Comparison of ENCODE assay signal across 8 cellular contexts in genomic region chrX:132480581-132481203, GRCh38. TPM values are rescaled to one million over a fixed set of nuclear protein-coding genes. Genes with fewer than 3 reads are reported as not detected.
A peak's percentile ranks its signal among the peaks of the same experiment; 100 is the strongest.
DNase-seq lines count a peak whose midpoint lies in the region; ATAC-seq, FAIRE-seq and TF ChIP-seq lines count a peak whose summit lies in the region.

No MANE protein-coding gene starts in this region.

- H3K4me2 ChIP-seq in mesenchymal stem cell (ENCODE audit: low read length, poor library complexity, severe bottlenecking) = no peak overlapping the region

- H2AK5ac ChIP-seq in mesenchymal stem cell (ENCODE audit: low read length, severe bottlenecking) = no peak overlapping the region

- no peak overlapping the region for H2BK15ac ChIP-seq in mesenchymal stem cell (ENCODE audit: low read depth, poor library complexity, severe bottlenecking)

- no peak overlapping the region for H2BK120ac ChIP-seq in mesenchymal stem cell (ENCODE audit: low read depth, low read length)

- no peak overlapping the region for H2AFZ ChIP-seq in mesenchymal stem cell (ENCODE audit: low read depth, low read length)

- peak; percentile 35; the same call in 1 of the 2 replicates for TF ChIP-seq POLR2A in GM12891 (IDR thresholded peaks at IDR 0.05; ENCODE audit: low read depth, low read length)
- no peak for TF ChIP-seq POLR2A in suprapubic skin (IDR thresholded peaks at IDR 0.05)

- H3K9me3 ChIP-seq in KOPT-K1 (ENCODE audit: insufficient read depth, low read length, poor library complexity, severe bottlenecking) (no peaks in the 10 kb centered on the region), mesenchymal stem cell (ENCODE audit: control insufficient read depth, low read length) (no peaks in the 10 kb centered on the region), suprapubic skin (no peaks in the 10 kb centered on the region)

- H2BK5ac ChIP-seq in mesenchymal stem cell (ENCODE audit: low read depth, low read length, poor library complexity, severe bottlenecking) = no peak overlapping the region

- peak overlapping the region; percentile 56 for H3K9ac ChIP-seq in mesenchymal stem cell (ENCODE audit: low read length)

- H3K4me3 ChIP-seq in choroid plexus epithelial cell (ENCODE audit: low read depth, low read length) (peak overlapping the region; percentile 18), mesenchymal stem cell (ENCODE audit: insufficient read depth in 1 of 2, low read depth in 1 of 2, low read length in 2 of 2) (peak overlapping the region in 1 of 2 experiments; percentile 50), suprapubic skin (peak overlapping the region; percentile 34)

- H3K4me1 ChIP-seq in mesenchymal stem cell (ENCODE audit: control insufficient read depth, insufficient read depth, low read depth, low read length) = no peaks in the 10 kb centered on the region
- H3K4me1 ChIP-seq in suprapubic skin = peaks cover 14% of the 10 kb centered on the region

- peaks cover 5% of the 10 kb centered on the region; the same call in 1 of the 2 replicates for H3K36me3 ChIP-seq in KOPT-K1 (ENCODE audit: insufficient read depth, low read length)
- no peaks in the 10 kb centered on the region for H3K36me3 ChIP-seq in mesenchymal stem cell (ENCODE audit: control insufficient read depth in 1 of 2, insufficient read depth in 2 of 2, low read depth in 1 of 2, low read length in 2 of 2)
- no peaks in the 10 kb centered on the region for H3K36me3 ChIP-seq in suprapubic skin

- H2BK12ac ChIP-seq in mesenchymal stem cell (ENCODE audit: low read length in 2 of 2) = peak overlapping the region in 1 of 2 experiments; percentile 23

- no peak overlapping the region for H4K91ac ChIP-seq in mesenchymal stem cell (ENCODE audit: low read length)

- TF ChIP-seq CTCF in choroid plexus epithelial cell (conservative IDR thresholded peaks at IDR 0.05; ENCODE audit: low read depth, low read length) = no peak
- TF ChIP-seq CTCF in suprapubic skin (IDR thresholded peaks at IDR 0.05) = no peak

- no peak overlapping the region for H3K23ac ChIP-seq in mesenchymal stem cell (ENCODE audit: low read length in 2 of 2)

- H3K18ac ChIP-seq in mesenchymal stem cell (ENCODE audit: low read depth in 1 of 2, low read length in 2 of 2) = no peak overlapping the region

- no peak overlapping the region for H4K8ac ChIP-seq in mesenchymal stem cell (ENCODE audit: low read length)

- no peak for TF ChIP-seq EP300 in suprapubic skin (IDR thresholded peaks at IDR 0.05)

- H3K4ac ChIP-seq in mesenchymal stem cell (ENCODE audit: low read depth in 1 of 2, low read length in 2 of 2) = no peak overlapping the region

- H3K79me1 ChIP-seq in mesenchymal stem cell (replicated peaks; ENCODE audit: low read length, poor library complexity, severe bottlenecking) = no peaks in the 10 kb centered on the region

- DNase-seq in GM12891 (ENCODE audit: insufficient read length, low spot score) (no peak), T-helper 1 cell (peak in 3 of 5 donors; percentile 17 to 76 (median 27)), choroid plexus epithelial cell (ENCODE audit: low read depth) (peak; percentile 11), mesenchymal stem cell (peak; percentile 85), suprapubic skin (ENCODE audit: low spot score in 2 of 2) (peak in 1 of 2 donors; percentile 65), DMS114 treated with DMSO at 0.1 percent for 48 hours (lab: John Stamatoyannopoulos, UW; ENCODE audit: unreplicated experiment) (no peak)

- H3K14ac ChIP-seq in mesenchymal stem cell (ENCODE audit: low read length in 2 of 2) = no peak overlapping the region

- WGBS in mesenchymal stem cell = 0% methylated on average over 6 of the region's 6 CpGs
- WGBS in suprapubic skin = 13% methylated on average over 6 of the region's 6 CpGs

- ATAC-seq in GM21737 (IDR thresholded peaks at IDR 0.05; ENCODE audit: unreplicated experiment) = peak; percentile 85

- peak; percentile 91 for FAIRE-seq in GM12891 (lab: Jason Lieb, UNC)

- H3K27ac ChIP-seq in KOPT-K1 (ENCODE audit: low read depth, low read length, poor library complexity, severe bottlenecking) (peak overlapping the region; percentile 77), mesenchymal stem cell (ENCODE audit: low read length, poor library complexity, severe bottlenecking) (peak overlapping the region; percentile 54), suprapubic skin (peak overlapping the region; percentile 56)

- peaks cover 0 to 3% of the 10 kb centered on the region in 2 experiments for H3K27me3 ChIP-seq in mesenchymal stem cell (ENCODE audit: control insufficient read depth in 1 of 2, insufficient read depth in 1 of 2, low read length in 2 of 2)
- H3K27me3 ChIP-seq in suprapubic skin = no peaks in the 10 kb centered on the region

TF ChIP-seq in GM12891, 5 proteins besides CTCF, POLR2A, EP300 and RAD21:
- 0 out of 2 replicates have a peak, but pooled peaks have one; percentile 31 for TF ChIP-seq POLR2AphosphoS5 (IDR thresholded peaks at IDR 0.05; ENCODE audit: low read depth, low read length)
- no peak for TF ChIP-seq TAF1 (IDR thresholded peaks at IDR 0.05; ENCODE audit: low read depth, low read length)
TF ChIP-seq in GM12891: peak in this region for 1.

RNA-seq across cellular contexts. Expression of gene MBNL3, which starts 8.1 kb away (rescaled TPM):
- 4.9 TPM for polyA plus RNA-seq in GM12891 (2012; ENCODE audit: low read depth, missing spikeins)
- 4.1 TPM for polyA plus RNA-seq in mesenchymal stem cell (2013, experiment 1 of 2)
- 4.0 TPM for polyA plus RNA-seq in mesenchymal stem cell (2013, experiment 2 of 2)
- total RNA-seq in suprapubic skin = 10 to 100 TPM; 30.6 to 41.3 (median 37.2) TPM

Comparison
In these comparisons a context has a peak if more than half of its experiments do, and no peak if none do; other contexts are left out.
1. DNase-seq: peak in T-helper 1 cell (3 of 5), choroid plexus epithelial cell (single experiment) and mesenchymal stem cell (single experiment); none in GM12891 (single experiment) and DMS114 treated with DMSO at 0.1 percent for 48 hours (single experiment).
2. Peak in every context shown above with its lines, with median percentiles within 50 percentile points of each other: H3K27ac ChIP-seq.